ENCODE assay signal across 27 cellular contexts in genomic region chr7:117047496-117047895, GRCh38.
A peak's percentile ranks its signal among the peaks of the same experiment; 100 is the strongest.
DNase-seq lines count a peak whose midpoint lies in the region; ATAC-seq and TF ChIP-seq lines count a peak whose summit lies in the region.
"Had no signal": no experiment of that assay in that cellular context is flagged by ENCODE, and none has a peak within 500 bp of the region (broad histone marks: within the 10 kb centered on the region; RNA-seq: fewer than 3 reads in every experiment).

No MANE protein-coding gene starts in this region.

- H3K4ac ChIP-seq in IMR-90 (ENCODE audit: low read depth, low read length) = no peak overlapping the region

- H2BK5ac ChIP-seq in IMR-90 (ENCODE audit: low read depth, low read length, poor library complexity, severe bottlenecking) = no peak overlapping the region

- H2BK20ac ChIP-seq in IMR-90 (ENCODE audit: low read depth, low read length) = no peak overlapping the region

- H3K56ac ChIP-seq in IMR-90 (ENCODE audit: extremely low read depth, insufficient read depth, low read length) = no peak overlapping the region

- H4K91ac ChIP-seq in IMR-90 (ENCODE audit: insufficient read depth, low read depth, low read length) = no peak overlapping the region

- H3K4me1 ChIP-seq in IMR-90 (ENCODE audit: control insufficient read depth, insufficient read depth, low read length) = peaks cover 2% of the 10 kb centered on the region; the same call in 1 of the 2 replicates

- no peaks in the 10 kb centered on the region for H3K9me3 ChIP-seq in IMR-90 (ENCODE audit: control insufficient read depth, insufficient read depth, low read length)
- H3K9me3 ChIP-seq: lower lobe of right lung, mucosa of descending colon had no signal

- no peaks in the 10 kb centered on the region for H3K27me3 Mint-ChIP-seq in osteocyte (ENCODE audit: unreplicated experiment)
- H3K27me3 Mint-ChIP-seq: activated B cell treated with CpG ODN at 0.5 μM for 24 hours; activated CD4-positive, alpha-beta memory T cell treated with anti-CD3 and anti-CD28 coated beads for 36 hours; activated naive CD8-positive, alpha-beta T cell; CD4-positive, alpha-beta memory T cell had no signal

- intact Hi-C loops in IMR-90 (cut with micrococcal nuclease) = no loop called here

- WGBS in IMR-90 (ENCODE audit: extremely low coverage in 2 of 2, insufficient read length in 1 of 2), 2 experiments = 0% methylated on average over 1 of the region's 3 CpGs; no CpG with 5 or more reads in 1 of the 2 experiments

- TF ChIP-seq POLR2A in IMR-90 (IDR thresholded peaks at IDR 0.05; ENCODE audit: low read depth, low read length) = no peak
- TF ChIP-seq POLR2A in GM18505 (IDR thresholded peaks at IDR 0.05; ENCODE audit: borderline replicate concordance, extremely low read depth, insufficient read depth, insufficient read length) = no peak

- BruUV-seq in IMR-90 (replicated peaks; lab: Mats Ljungman, UMichigan) = no TSS peak

- no peak overlapping the region for H3K14ac ChIP-seq in IMR-90 (replicated peaks; ENCODE audit: low read depth, low read length)

- no peaks in the 10 kb centered on the region for H3K27me3 ChIP-seq in IMR-90 (ENCODE audit: control insufficient read depth, insufficient read depth, low read length)

- H3K4me3 ChIP-seq in IMR-90 (ENCODE audit: insufficient read depth, low read depth, low read length) (no peak overlapping the region), coronary artery (peak overlapping the region; percentile 19)
- H3K4me3 ChIP-seq: lower lobe of right lung, mucosa of descending colon had no signal

- H3K4me2 ChIP-seq in IMR-90 (ENCODE audit: low read depth, low read length) = peak overlapping the region; percentile 69

- no peak overlapping the region for H3K4me3 Mint-ChIP-seq in osteocyte (ENCODE audit: unreplicated experiment)
- H3K4me3 Mint-ChIP-seq: activated B cell treated with CpG ODN at 0.5 μM for 24 hours; activated CD4-positive, alpha-beta memory T cell treated with anti-CD3 and anti-CD28 coated beads for 36 hours; activated naive CD8-positive, alpha-beta T cell; stimulated activated naive CD8-positive, alpha-beta T cell treated with anti-CD3 and anti-CD28 coated beads, Interleukin-15, Interleukin-2, amounts not matched to agents 100 ng/mL and 50 ng/mL, for 24 hours had no signal

- H3K27ac Mint-ChIP-seq in osteocyte (ENCODE audit: unreplicated experiment) = peak overlapping the region; percentile 47
- H3K27ac Mint-ChIP-seq: activated B cell treated with CpG ODN at 0.5 μM for 24 hours; activated CD4-positive, alpha-beta memory T cell treated with anti-CD3 and anti-CD28 coated beads for 36 hours; activated naive CD8-positive, alpha-beta T cell; stimulated activated naive CD8-positive, alpha-beta T cell treated with anti-CD3 and anti-CD28 coated beads, Interleukin-15, Interleukin-2, amounts not matched to agents 100 ng/mL and 50 ng/mL, for 24 hours had no signal

- H3K9me3 Mint-ChIP-seq in osteocyte (ENCODE audit: unreplicated experiment) = no peaks in the 10 kb centered on the region
- H3K9me3 Mint-ChIP-seq: activated B cell treated with CpG ODN at 0.5 μM for 24 hours; activated CD4-positive, alpha-beta memory T cell treated with anti-CD3 and anti-CD28 coated beads for 36 hours; stimulated activated naive CD8-positive, alpha-beta T cell treated with anti-CD3 and anti-CD28 coated beads, Interleukin-15, Interleukin-2, amounts not matched to agents 100 ng/mL and 50 ng/mL, for 24 hours had no signal

- no peak overlapping the region for H3K23ac ChIP-seq in IMR-90 (ENCODE audit: low read depth, low read length)

- no peaks in the 10 kb centered on the region for H4K20me1 ChIP-seq in IMR-90 (ENCODE audit: insufficient read depth, low read length)

- CTCF ChIA-PET in IMR-90 (lab: Yijun Ruan, JAX) = no interaction called here

- no peak overlapping the region for H3K18ac ChIP-seq in IMR-90 (ENCODE audit: low read depth, low read length)

- no peak overlapping the region for H2BK120ac ChIP-seq in IMR-90 (ENCODE audit: low read depth, low read length)

- ATAC-seq in IMR-90 (ENCODE audit: low read depth) = peak; percentile 48
- ATAC-seq in GM18505 (IDR thresholded peaks at IDR 0.05; ENCODE audit: unreplicated experiment) = no peak
- ATAC-seq: lower lobe of right lung, mucosa of descending colon, PC-3, sciatic nerve had no signal

- POLR2A ChIA-PET in IMR-90 (lab: Charles Lee; ENCODE audit: unreplicated experiment) = no interaction called here

- no peak for TF ChIP-seq RAD21 in IMR-90 (IDR thresholded peaks at IDR 0.05; ENCODE audit: low read length)

- no peak overlapping the region for H2BK15ac ChIP-seq in IMR-90 (ENCODE audit: low read depth, low read length)

- peaks cover 2% of the 10 kb centered on the region; the same call in 1 of the 2 replicates for H3K9me1 ChIP-seq in IMR-90 (ENCODE audit: insufficient read depth, low read length)

- H3K9ac ChIP-seq in IMR-90 (ENCODE audit: low read depth, low read length) = no peak overlapping the region

- H3K27ac ChIP-seq in IMR-90 (ENCODE audit: insufficient read depth, low read length) (no peak overlapping the region), coronary artery (no peak overlapping the region)
- H3K27ac ChIP-seq: lower lobe of right lung had no signal

- peaks cover 23% of the 10 kb centered on the region for H3K36me3 Mint-ChIP-seq in osteocyte (ENCODE audit: unreplicated experiment)
- H3K36me3 Mint-ChIP-seq: activated CD4-positive, alpha-beta memory T cell treated with anti-CD3 and anti-CD28 coated beads for 36 hours; CD4-positive, alpha-beta memory T cell had no signal

- H2AK5ac ChIP-seq in IMR-90 (ENCODE audit: low read depth, low read length) = no peak overlapping the region

- H2AFZ ChIP-seq in IMR-90 (replicated peaks; ENCODE audit: low read length, poor library complexity) = no peak overlapping the region

- H3K4me1 Mint-ChIP-seq in osteocyte (ENCODE audit: unreplicated experiment) = peaks cover 72% of the 10 kb centered on the region

- H2AK9ac ChIP-seq in IMR-90 (replicated peaks; ENCODE audit: low read depth, low read length, poor library complexity) = no peak overlapping the region

- peaks cover 42 to 45% of the 10 kb centered on the region in 2 experiments for H3K79me1 ChIP-seq in IMR-90 (ENCODE audit: low read depth in 1 of 2, low read length in 2 of 2)

- no peak overlapping the region for H4K5ac ChIP-seq in IMR-90 (ENCODE audit: low read depth, low read length)

- H4K8ac ChIP-seq in IMR-90 (ENCODE audit: low read depth in 2 of 2, low read length in 2 of 2) = no peak overlapping the region

- TF ChIP-seq CTCF in IMR-90 (conservative IDR thresholded peaks at IDR 0.05; ENCODE audit: low read depth, low read length) = no peak
- no peak for TF ChIP-seq CTCF in coronary artery (IDR thresholded peaks at IDR 0.05)
- TF ChIP-seq CTCF in osteocyte (IDR thresholded peaks at IDR 0.05) = no peak

- dilution Hi-C loops in IMR-90 (cut with HindIII; ENCODE audit: low sequenced_read_pairs, unreplicated experiment) = no loop called here

- DNase-seq in DMS79 (lab: John Stamatoyannopoulos, UW) (peak; percentile 56), IMR-90 (peak; percentile 42), coronary artery (ENCODE audit: low spot score) (no peak), osteocyte (ENCODE audit: extremely low spot score, unreplicated experiment) (no peak), COLO829 (ENCODE audit: low spot score) (no peak), ureter (ENCODE audit: low spot score) (no peak)
- DNase-seq: activated B cell treated with CpG ODN at 0.5 μM for 24 hours; activated CD4-positive, alpha-beta memory T cell treated with anti-CD3 and anti-CD28 coated beads for 36 hours; activated CD8-positive, alpha-beta memory T cell treated with anti-CD3 and anti-CD28 coated beads, Interleukin-2, amount 50 U/mL, for 48 hours; CD4-positive, alpha-beta memory T cell; GF-D8; hypothalamus; Karpas-422; lower lobe of right lung; mucosa of descending colon; MV-4-11; NCI-H2029; PC-3; posterior cingulate gyrus; SHP77; stimulated activated CD4-positive, alpha-beta T cell treated with anti-CD3 and anti-CD28 coated beads, Interleukin-15, amount 100 ng/mL, for 24 hours; SW 1271; T1000 had no signal

- in situ Hi-C loops in IMR-90 (cut with MboI; ENCODE audit: low sequenced_read_pairs) = no loop called here

- H3K36me3 ChIP-seq in IMR-90 (ENCODE audit: control insufficient read depth, insufficient read depth, low read length) = no peaks in the 10 kb centered on the region
- H3K36me3 ChIP-seq: lower lobe of right lung had no signal

TF ChIP-seq in IMR-90, 13 proteins besides CTCF, POLR2A, EP300 and RAD21:
- TF ChIP-seq MAFK (IDR thresholded peaks at IDR 0.05; ENCODE audit: low read depth, low read length) (no peak), CEBPB (IDR thresholded peaks at IDR 0.05; ENCODE audit: low read depth, low read length) (peak; percentile 54; the same call in 1 of the 2 replicates)

Comparison
In these comparisons a context has a peak if more than half of its experiments do, and no peak if none do; other contexts are left out.
1. DNase-seq: peak in DMS79 (single experiment) and IMR-90 (single experiment); none in coronary artery (single experiment), osteocyte (single experiment), COLO829 (single experiment) and ureter (single experiment).